ENCODE assay signal across 14 cellular contexts in the genomic region with DNA sequence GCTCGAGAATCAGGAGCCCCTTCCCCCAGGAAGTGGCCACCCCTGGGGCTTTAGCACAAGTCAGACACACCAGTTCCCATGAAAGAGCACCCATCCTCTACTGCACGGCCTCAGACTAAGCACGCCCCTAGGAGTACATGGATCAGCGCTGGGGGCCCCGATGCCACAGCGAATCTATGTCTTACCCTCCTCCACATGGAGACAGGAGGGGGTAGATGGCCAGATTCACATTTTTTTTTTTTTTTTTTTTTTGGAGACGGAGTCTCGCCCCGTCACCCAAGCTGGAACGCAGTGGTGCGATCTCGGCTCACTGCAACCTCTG.
A peak's percentile ranks its signal among the peaks of the same experiment; 100 is the strongest.
DNase-seq lines count a peak whose midpoint lies in the region; TF ChIP-seq lines count a peak whose summit lies in the region.
"Had no signal": no experiment of that assay in that cellular context is flagged by ENCODE, and none has a peak within 500 bp of the region (broad histone marks: within the 10 kb centered on the region; RNA-seq: fewer than 3 reads in every experiment).

No MANE protein-coding gene starts in this region.

- H3K36me3 Mint-ChIP-seq in nephron progenitor cell (ENCODE audit: low read depth) = peaks cover 34% of the 10 kb centered on the region

- H3K27me3 Mint-ChIP-seq in nephron progenitor cell (ENCODE audit: low read depth, poor library complexity) = no peaks in the 10 kb centered on the region
- H3K27me3 Mint-ChIP-seq: IgD-negative memory B cell had no signal

- peak overlapping the region; percentile 88 for H3K27ac Mint-ChIP-seq in nephron progenitor cell
- H3K27ac Mint-ChIP-seq: CD8-positive, alpha-beta T cell had no signal

- H3K9me3 Mint-ChIP-seq in nephron progenitor cell = no peaks in the 10 kb centered on the region
- H3K9me3 Mint-ChIP-seq: CD8-positive, alpha-beta T cell; IgD-negative memory B cell had no signal

- H3K4me3 Mint-ChIP-seq in nephron progenitor cell = no peak overlapping the region
- H3K4me3 Mint-ChIP-seq: CD14-positive monocyte; CD8-positive, alpha-beta T cell had no signal

- peaks cover 5% of the 10 kb centered on the region for H3K4me1 Mint-ChIP-seq in nephron progenitor cell

- TF ChIP-seq CTCF in nephron progenitor cell (IDR thresholded peaks at IDR 0.05) = no peak

- DNase-seq in 8988T (peak; percentile 6), GM03348 (ENCODE audit: low spot score) (peak; percentile 1), OCI-M1 (lab: John Stamatoyannopoulos, UW) (peak; percentile 9), nephron progenitor cell (no peak), DMS79 treated with DMSO at 0.1 percent for 48 hours (lab: John Stamatoyannopoulos, UW) (no peak), superior temporal gyrus (ENCODE audit: extremely low spot score) (no peak), NCI-H2081 (lab: John Stamatoyannopoulos, UW) (no peak)
- DNase-seq: CD8-positive, alpha-beta T cell; COR-L47; DMS153; DND-41; GDM1 had no signal

Comparison
In these comparisons a context has a peak if more than half of its experiments do, and no peak if none do; other contexts are left out.
1. DNase-seq: peak in 8988T (single experiment), GM03348 (single experiment) and OCI-M1 (single experiment); none in nephron progenitor cell (single experiment), DMS79 treated with DMSO at 0.1 percent for 48 hours (single experiment), superior temporal gyrus (single experiment) and NCI-H2081 (0 of 2).